9 cellular contexts compared by ENCODE assay signal in the genomic region with DNA sequence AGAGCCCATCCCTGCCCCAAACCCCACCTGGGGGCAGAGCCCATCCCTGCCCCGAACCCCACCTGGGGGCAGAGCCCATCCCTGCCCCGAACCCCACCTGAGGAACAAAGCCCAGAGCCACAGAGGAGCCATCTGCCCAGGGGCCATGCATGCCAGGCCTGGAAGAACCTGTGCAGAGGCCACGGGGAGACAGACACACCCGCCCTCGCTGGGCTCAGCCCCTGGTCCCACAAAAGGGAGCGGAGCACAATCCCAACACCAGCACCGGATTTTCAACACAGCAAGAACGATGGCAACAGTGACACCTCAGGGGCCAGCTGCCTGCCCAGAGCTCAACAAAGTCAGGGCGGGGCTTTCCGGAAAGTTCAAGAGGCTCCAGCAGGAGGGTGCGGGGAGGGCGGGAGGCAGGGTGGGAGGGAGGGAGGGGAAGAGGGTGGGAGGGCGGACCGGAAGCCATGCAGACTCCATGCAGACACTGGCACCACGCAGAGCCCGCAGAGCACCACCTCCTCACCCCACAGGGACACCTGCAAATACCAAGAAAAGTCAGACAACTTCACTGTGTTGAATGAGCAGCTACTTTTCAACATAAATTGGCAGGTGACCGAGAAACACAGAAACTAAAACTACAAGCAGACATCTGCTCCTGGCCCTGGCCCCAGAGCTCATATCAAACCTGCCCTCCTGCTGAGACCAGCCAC. TPM values are rescaled to one million over a fixed set of nuclear protein-coding genes. Genes with fewer than 3 reads are reported as not detected.
DNase-seq lines count a peak whose midpoint lies in the region; ATAC-seq and TF ChIP-seq lines count a peak whose summit lies in the region.
"Had no signal": no experiment of that assay in that cellular context is flagged by ENCODE, and none has a peak within 500 bp of the region (broad histone marks: within the 10 kb centered on the region; RNA-seq: fewer than 3 reads in every experiment).

No MANE protein-coding gene starts in this region.

- peak; percentile 42 for DNase-seq in NCI-H345 (lab: John Stamatoyannopoulos, UW)
- no peak for DNase-seq in NCI-H345 treated with DMSO at 0.1 percent for 48 hours (lab: John Stamatoyannopoulos, UW; ENCODE audit: unreplicated experiment)
- DNase-seq in activated naive CD8-positive, alpha-beta T cell treated with anti-CD3 and anti-CD28 coated beads, Interleukin-2, amount 50 U/mL, for 24 hours, result peak; percentile 52
- peak in 7 of 9 donors; percentile 36 to 61 (median 41) for DNase-seq in naive thymus-derived CD4-positive, alpha-beta T cell
- DNase-seq in uterus, result peak in 1 of 2 donors; percentile 42
- DNase-seq in NCI-H146 treated with DMSO at 0.1 percent for 48 hours (lab: John Stamatoyannopoulos, UW; ENCODE audit: unreplicated experiment), result no peak

- H3K4me3 Mint-ChIP-seq in activated naive CD8-positive, alpha-beta T cell treated with anti-CD3 and anti-CD28 coated beads, Interleukin-2, amount 50 U/mL, for 24 hours, result peak overlapping the region; percentile 60
- peak overlapping the region in 9 of 10 donors; percentile 43 to 84 (median 81) for H3K4me3 Mint-ChIP-seq in naive thymus-derived CD4-positive, alpha-beta T cell

- no peak for TF ChIP-seq POLR2A in uterus (IDR thresholded peaks at IDR 0.05)

- CTCF ChIA-PET in naive thymus-derived CD4-positive, alpha-beta T cell (lab: Charles Lee), result interaction anchor here (1.0 kb wide), 1 partner anchor 17 kb away, joined by 3 read pairs; no protein-coding TSS in a partner anchor

- peaks cover 35% of the 10 kb centered on the region for H3K36me3 Mint-ChIP-seq in activated naive CD8-positive, alpha-beta T cell treated with anti-CD3 and anti-CD28 coated beads, Interleukin-2, amount 50 U/mL, for 24 hours (ENCODE audit: low read depth)
- H3K36me3 Mint-ChIP-seq in naive thymus-derived CD4-positive, alpha-beta T cell, result peaks cover 9 to 49% (median 19%) of the 10 kb centered on the region in 5 donors

- H3K36me3 ChIP-seq in naive thymus-derived CD4-positive, alpha-beta T cell (ENCODE audit: control insufficient read depth in 2 of 3, insufficient read depth in 3 of 3, low read length in 3 of 3), result peaks cover 0 to 60% (median 16%) of the 10 kb centered on the region in 3 experiments
- no peaks in the 10 kb centered on the region for H3K36me3 ChIP-seq in uterus

- peaks cover 5 to 8% of the 10 kb centered on the region in 2 donors for H3K4me1 ChIP-seq in naive thymus-derived CD4-positive, alpha-beta T cell (ENCODE audit: control insufficient read depth in 2 of 2, insufficient read depth in 2 of 2, low read length in 2 of 2)
- H3K4me1 ChIP-seq in uterus, result no peaks in the 10 kb centered on the region
- H3K4me1 ChIP-seq: A549 had no signal

- no peaks in the 10 kb centered on the region for H3K27me3 ChIP-seq in naive thymus-derived CD4-positive, alpha-beta T cell (ENCODE audit: control insufficient read depth in 2 of 2, insufficient read depth in 2 of 2, low read length in 2 of 2)
- H3K27me3 ChIP-seq in uterus, result no peaks in the 10 kb centered on the region

- no peak overlapping the region for H3K4me3 ChIP-seq in naive thymus-derived CD4-positive, alpha-beta T cell (ENCODE audit: low read length)
- H3K4me3 ChIP-seq in uterus, result no peak overlapping the region
- H3K4me3 ChIP-seq: A549 had no signal

- peak overlapping the region; percentile 92 for H3K27ac Mint-ChIP-seq in activated naive CD8-positive, alpha-beta T cell treated with anti-CD3 and anti-CD28 coated beads, Interleukin-2, amount 50 U/mL, for 24 hours
- peak overlapping the region; percentile 74 to 99 (median 93) for H3K27ac Mint-ChIP-seq in naive thymus-derived CD4-positive, alpha-beta T cell

- POLR2A ChIA-PET in naive thymus-derived CD4-positive, alpha-beta T cell (lab: Charles Lee), result interaction anchor here (0.7 to 1.9 kb wide), 5 partner anchors 10 to 1454 kb away, joined by 3 to 6 read pairs (median 5); a partner anchor contains a TSS

- peaks cover 23% of the 10 kb centered on the region for H3K4me1 Mint-ChIP-seq in activated naive CD8-positive, alpha-beta T cell treated with anti-CD3 and anti-CD28 coated beads, Interleukin-2, amount 50 U/mL, for 24 hours
- peaks cover 4 to 34% (median 16%) of the 10 kb centered on the region in 7 donors for H3K4me1 Mint-ChIP-seq in naive thymus-derived CD4-positive, alpha-beta T cell

- peak overlapping the region; percentile 55 for H3K27ac ChIP-seq in naive thymus-derived CD4-positive, alpha-beta T cell (ENCODE audit: low read depth, low read length)
- H3K27ac ChIP-seq in uterus, result peak overlapping the region; percentile 50 to 55
- H3K27ac ChIP-seq: A549 had no signal

- H3K9me3 Mint-ChIP-seq in activated naive CD8-positive, alpha-beta T cell treated with anti-CD3 and anti-CD28 coated beads, Interleukin-2, amount 50 U/mL, for 24 hours, result no peaks in the 10 kb centered on the region
- H3K9me3 Mint-ChIP-seq in naive thymus-derived CD4-positive, alpha-beta T cell, result peaks cover 0 to 3% (median 0%) of the 10 kb centered on the region in 11 donors

- H3K27me3 Mint-ChIP-seq in activated naive CD8-positive, alpha-beta T cell treated with anti-CD3 and anti-CD28 coated beads, Interleukin-2, amount 50 U/mL, for 24 hours, result no peaks in the 10 kb centered on the region
- no peaks in the 10 kb centered on the region for H3K27me3 Mint-ChIP-seq in naive thymus-derived CD4-positive, alpha-beta T cell

- ATAC-seq in activated naive CD8-positive, alpha-beta T cell treated with anti-CD3 and anti-CD28 coated beads, Interleukin-2, amount 50 U/mL, for 24 hours, result peak; percentile 55
- peak; percentile 68 for ATAC-seq in naive thymus-derived CD4-positive, alpha-beta T cell
- ATAC-seq in HG02970 (IDR thresholded peaks at IDR 0.05; ENCODE audit: low FRiP score, unreplicated experiment) (no peak), GM21360 (IDR thresholded peaks at IDR 0.05; ENCODE audit: unreplicated experiment) (no peak)
- ATAC-seq: A549 had no signal

- no peaks in the 10 kb centered on the region for H3K9me3 ChIP-seq in naive thymus-derived CD4-positive, alpha-beta T cell (ENCODE audit: control insufficient read depth in 2 of 3, low read length in 3 of 3)
- H3K9me3 ChIP-seq in uterus, result no peaks in the 10 kb centered on the region
- H3K9me3 ChIP-seq: A549 had no signal

- intact Hi-C loops in naive thymus-derived CD4-positive, alpha-beta T cell (cut with micrococcal nuclease), result loop anchor here (1.0 to 5.0 kb wide), 3 partner anchors 21 to 38 kb away; a partner anchor contains a TSS
- intact Hi-C loops in uterus (cut with DNase I; ENCODE audit: low total_unique reads), result no loop called here

- no peak for TF ChIP-seq CTCF in uterus (IDR thresholded peaks at IDR 0.05)

RNA-seq across cellular contexts. Expression of a gene that starts 27.9 kb away (rescaled TPM):
- 1 to 10 TPM; 1.3 to 8.6 (median 2.6) TPM for total RNA-seq in naive thymus-derived CD4-positive, alpha-beta T cell
- polyA plus RNA-seq in naive thymus-derived CD4-positive, alpha-beta T cell, result 1 to 10 TPM; 3.6 to 5.3 TPM
- total RNA-seq in uterus, result 1 to 10 TPM in 2 of 4 donors, not detected in 2; 3.2 to 4.2 TPM

RNA-seq across cellular contexts. Expression of a gene that starts 38.5 kb away (rescaled TPM):
- 10 to 100 TPM; 26.6 to 41.9 (median 39.3) TPM for total RNA-seq in naive thymus-derived CD4-positive, alpha-beta T cell
- 10 to 100 TPM; 16.8 to 30.8 TPM for polyA plus RNA-seq in naive thymus-derived CD4-positive, alpha-beta T cell
- total RNA-seq in uterus, result 100 to 1,000 TPM in 1 of 4 donors, 10 to 100 TPM in 3; 35.2 to 309 (median 74.8) TPM

RNA-seq across cellular contexts. Expression of a gene that starts 47.1 kb away (rescaled TPM):
- total RNA-seq in naive thymus-derived CD4-positive, alpha-beta T cell, result 100 to 1,000 TPM in 1 of 5 experiments, 10 to 100 TPM in 4; 54.5 to 126 (median 59.5) TPM
- 100 to 1,000 TPM in 1 of 2 donors, 10 to 100 TPM in 1; 84.8 to 105 TPM for polyA plus RNA-seq in naive thymus-derived CD4-positive, alpha-beta T cell
- total RNA-seq in uterus, result 10 to 100 TPM; 26.3 to 79.7 (median 58.0) TPM

Comparison
In these comparisons a context has a peak if more than half of its experiments do, and no peak if none do; other contexts are left out.
1. DNase-seq: peak in NCI-H345 (single experiment), activated naive CD8-positive, alpha-beta T cell treated with anti-CD3 and anti-CD28 coated beads, Interleukin-2, amount 50 U/mL, for 24 hours (single experiment) and naive thymus-derived CD4-positive, alpha-beta T cell (7 of 9); none in NCI-H345 treated with DMSO at 0.1 percent for 48 hours (single experiment) and NCI-H146 treated with DMSO at 0.1 percent for 48 hours (single experiment).
2. ATAC-seq: peak in activated naive CD8-positive, alpha-beta T cell treated with anti-CD3 and anti-CD28 coated beads, Interleukin-2, amount 50 U/mL, for 24 hours (single experiment) and naive thymus-derived CD4-positive, alpha-beta T cell (single experiment); none in HG02970 (single experiment) and GM21360 (single experiment).